ENCODE assay signal across 1 cellular context in genomic region chr16:85271198-85271597, GRCh38.
TF ChIP-seq lines count a peak whose summit lies in the region.

No MANE protein-coding gene starts in this region.

TF ChIP-seq in IMR-90, 13 proteins besides CTCF, POLR2A, EP300 and RAD21 (continued from another document):
- no peak for TF ChIP-seq RCOR1 (IDR thresholded peaks at IDR 0.05; ENCODE audit: insufficient replicate concordance, low read length)
- no peak for TF ChIP-seq RFX5 (IDR thresholded peaks at IDR 0.05; ENCODE audit: low read depth, low read length)
- no peak for TF ChIP-seq MAFK (IDR thresholded peaks at IDR 0.05; ENCODE audit: low read depth, low read length)
- no peak for TF ChIP-seq CHD1 (IDR thresholded peaks at IDR 0.05; ENCODE audit: low read depth, low read length)
- TF ChIP-seq MXI1 (IDR thresholded peaks at IDR 0.05; ENCODE audit: borderline replicate concordance, low read depth, low read length) = no peak
- no peak for TF ChIP-seq USF2 (IDR thresholded peaks at IDR 0.05; ENCODE audit: low read depth, low read length)
- no peak for TF ChIP-seq MAZ (IDR thresholded peaks at IDR 0.05; ENCODE audit: borderline replicate concordance, low read depth, low read length)
- no peak for TF ChIP-seq FOS (IDR thresholded peaks at IDR 0.05; ENCODE audit: low read depth, low read length)
